1 cellular context compared by ENCODE assay signal in genomic region chr2:9990735-9991134, GRCh38.
TF ChIP-seq lines count a peak whose summit lies in the region.

No MANE protein-coding gene starts in this region.

TF ChIP-seq in HepG2, 621 proteins besides CTCF, POLR2A, EP300 and RAD21:
- TF ChIP-seq MAFK (conservative IDR thresholded peaks at IDR 0.05 in 1 of 2, IDR thresholded peaks at IDR 0.05 in 1 of 2; ENCODE audit: low read length in 2 of 2): peak; percentile 97 to 100
- peak; percentile 99 for TF ChIP-seq MAFF (IDR thresholded peaks at IDR 0.05; ENCODE audit: low read depth, low read length)
- TF ChIP-seq ZFP37 (CRISPR knock-in tag; IDR thresholded peaks at IDR 0.05; ENCODE audit: borderline replicate concordance): no peak
